In the genomic region with DNA sequence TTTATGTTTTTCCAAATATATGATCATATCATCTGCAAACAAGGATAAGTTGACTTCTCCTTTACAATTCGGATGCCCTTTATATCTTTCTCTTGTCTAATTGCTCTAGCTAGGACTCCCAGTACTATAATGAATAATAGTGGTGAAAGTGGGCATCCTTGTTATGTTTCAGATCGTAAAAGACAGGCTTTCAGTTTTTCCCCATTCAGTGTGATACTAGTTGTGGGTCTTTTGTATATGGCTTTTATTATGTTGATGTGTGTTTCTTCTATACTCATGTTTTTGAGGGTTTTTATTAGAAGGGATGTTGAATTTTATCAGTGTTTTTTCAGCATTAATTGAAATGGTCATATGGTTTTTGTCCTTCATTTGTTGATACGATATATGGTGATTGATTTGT, we compare ENCODE assay signal across 24 cellular contexts.
"Had no signal": no experiment of that assay in that cellular context is flagged by ENCODE, and none has a peak within 500 bp of the region (broad histone marks: within the 10 kb centered on the region; RNA-seq: fewer than 3 reads in every experiment).

No MANE protein-coding gene starts in this region.

- H3K4me1 Mint-ChIP-seq: nephron, neural progenitor cell had no signal

- H3K27ac Mint-ChIP-seq: naive thymus-derived CD4-positive, alpha-beta T cell; natural killer cell; nephron; neural progenitor cell; progenitor cell of endocrine pancreas; stimulated activated effector memory CD8-positive, alpha-beta T cell treated with anti-CD3 and anti-CD28 coated beads, Interleukin-12 subunit alpha, Interleukin-12 subunit beta, amount 100 ng/mL, for 72 hours; stimulated activated naive B cell treated with anti-CD40 and anti-IgM and Interleukin-4, amounts not matched to agents 10 μg/mL and 1 μg/mL and 100 μg/mL, for 72 hours had no signal

- H3K4me3 Mint-ChIP-seq: natural killer cell; nephron; neural progenitor cell; stimulated activated effector memory CD8-positive, alpha-beta T cell treated with anti-CD3 and anti-CD28 coated beads, Interleukin-12 subunit alpha, Interleukin-12 subunit beta, amount 100 ng/mL, for 72 hours; stimulated activated naive B cell treated with anti-CD40 and anti-IgM and Interleukin-4, amounts not matched to agents 10 μg/mL and 1 μg/mL and 100 μg/mL, for 72 hours had no signal

- DNase-seq: naive thymus-derived CD4-positive, alpha-beta T cell; natural killer cell; occipital lobe; ovary; posterior cingulate gyrus; psoas muscle; right cardiac atrium; right lobe of liver; sigmoid colon; small intestine; stimulated activated CD4-positive, alpha-beta T cell treated with anti-CD3 and anti-CD28 coated beads, Interleukin-15, amount 100 ng/mL, for 24 hours; stimulated activated CD4-positive, alpha-beta T cell treated with anti-CD3 and anti-CD28 coated beads, Interleukin-2, amount 100 ng/mL, for 24 hours; stimulated activated CD4-positive, alpha-beta T cell treated with anti-CD3 and anti-CD28 coated beads, Interleukin-2, amount 100 ng/mL, for 48 hours; stimulated activated CD4-positive, alpha-beta T cell treated with anti-CD3 and anti-CD28 coated beads, Interleukin-4, amount 100 ng/mL, for 24 hours; stimulated activated naive B cell treated with anti-CD40 and anti-IgM and Interleukin-4, amounts not matched to agents 10 μg/mL and 1 μg/mL and 100 μg/mL, for 72 hours; stimulated activated naive CD4-positive, alpha-beta T cell treated with Interleukin-2 at 50 U/mL for 16 hours; stomach; thyroid gland; trophoblast cell; upper lobe of left lung had no signal

- H3K27me3 Mint-ChIP-seq: naive thymus-derived CD4-positive, alpha-beta T cell; stimulated activated naive B cell treated with anti-CD40 and anti-IgM and Interleukin-4, amounts not matched to agents 10 μg/mL and 1 μg/mL and 100 μg/mL, for 72 hours had no signal

- ATAC-seq: naive thymus-derived CD4-positive, alpha-beta T cell; natural killer cell; psoas muscle; right cardiac atrium; right lobe of liver; stimulated activated effector memory CD8-positive, alpha-beta T cell treated with anti-CD3 and anti-CD28 coated beads, Interleukin-12 subunit alpha, Interleukin-12 subunit beta, amount 100 ng/mL, for 72 hours; stimulated activated naive B cell treated with anti-CD40 and anti-IgM and Interleukin-4, amounts not matched to agents 10 μg/mL and 1 μg/mL and 100 μg/mL, for 72 hours had no signal
